Comparison of ENCODE assay signal across 8 cellular contexts in genomic region chr4:96025031-96025430, GRCh38.
"Had no signal": no experiment of that assay in that cellular context is flagged by ENCODE, and none has a peak within 500 bp of the region (broad histone marks: within the 10 kb centered on the region; RNA-seq: fewer than 3 reads in every experiment).

No MANE protein-coding gene starts in this region.

- H2AFZ ChIP-seq: GM23248 had no signal

- H3K27me3 Mint-ChIP-seq: IgD-negative memory B cell had no signal

- DNase-seq: GM23248, GOT3, H7, KG1 had no signal

- H3K36me3 ChIP-seq: HAP-1 had no signal

- H3K27ac ChIP-seq: GM23248, HL-60 had no signal

- H3K9ac ChIP-seq: GM23248 had no signal

- H3K9me3 ChIP-seq: HAP-1 had no signal

- H3K4me1 Mint-ChIP-seq: IgD-negative memory B cell had no signal

- H3K4me3 ChIP-seq: GM23248, HAP-1, K562 had no signal

- H3K36me3 Mint-ChIP-seq: IgD-negative memory B cell had no signal

- H3K4me1 ChIP-seq: HAP-1 had no signal

- H3K27ac Mint-ChIP-seq: IgD-negative memory B cell had no signal

- H3K4me3 Mint-ChIP-seq: IgD-negative memory B cell had no signal
